8 cellular contexts compared by ENCODE assay signal in genomic region chr2:201780674-201781582, GRCh38. TPM values are rescaled to one million over a fixed set of nuclear protein-coding genes. Genes with fewer than 3 reads are reported as not detected.
DNase-seq lines count a peak whose midpoint lies in the region; ATAC-seq and TF ChIP-seq lines count a peak whose summit lies in the region.

Gene ALS2, minus strand, starts transcription at chr2:201780933. Its CDS starts 12,048 bp downstream, at chr2:201768885.

- peak within 1 kb of the TSS; percentile 62 to 100 (median 95) for H3K4me3 ChIP-seq in dorsolateral prefrontal cortex
- peak within 1 kb of the TSS; percentile 89 to 94 (median 90) for H3K4me3 ChIP-seq in liver (ENCODE audit: low read depth in 1 of 3, low read length in 3 of 3)

- TF ChIP-seq CTCF in C4-2B (conservative IDR thresholded peaks at IDR 0.05) (no peak), dorsolateral prefrontal cortex (IDR thresholded peaks at IDR 0.05 in 54 of 56, conservative IDR thresholded peaks at IDR 0.05 in 2 of 56; ENCODE audit: low read depth in 1 of 56, partially characterized antibody in 56 of 56) (peak in 18 of 56 donors; percentile 5 to 47 (median 20)), liver (IDR thresholded peaks at IDR 0.05; ENCODE audit: low read depth, low read length, missing input control) (no peak)

- WGBS in liver = under 1% methylated on average over 63 of the region's 63 CpGs

- H3K27ac ChIP-seq in C4-2B (peak within 1 kb of the TSS; percentile 79), dorsolateral prefrontal cortex (peak within 1 kb of the TSS; percentile 37 to 96 (median 84)), liver (ENCODE audit: low read depth in 1 of 2, low read length in 2 of 2) (peak within 1 kb of the TSS; percentile 55 to 68)

- DNase-seq in NCI-H774 (lab: John Stamatoyannopoulos, UW) = peak; percentile 96
- peak; percentile 97 for DNase-seq in activated CD4-positive, alpha-beta T cell treated with anti-CD3 and anti-CD28 coated beads, Interleukin-2, amount 50 U/mL, for 48 hours
- peak; percentile 88 to 98 (median 95) for DNase-seq in dorsolateral prefrontal cortex
- peak; percentile 93 for DNase-seq in stimulated activated CD4-positive, alpha-beta T cell treated with anti-CD3 and anti-CD28 coated beads, Interleukin-4, amount 100 ng/mL, for 24 hours

- peaks cover 2 to 44% (median 32%) of the 10 kb centered on the region in 4 donors for H3K4me1 ChIP-seq in liver (ENCODE audit: control insufficient read depth in 4 of 4, insufficient read depth in 4 of 4, low read length in 3 of 4)

- H3K9ac ChIP-seq in liver (ENCODE audit: low read depth in 1 of 2, low read length in 2 of 2) = peak within 1 kb of the TSS; percentile 30 to 81

- peak in 1 of 2 donors; percentile 11 for TF ChIP-seq RAD21 in liver (IDR thresholded peaks at IDR 0.05)

- intact Hi-C loops in dorsolateral prefrontal cortex (cut with DNase I) = loop anchor here in 1 of 2 donors (5.0 to 10.0 kb wide), 3 partner anchors 139 to 594 kb away; partner anchors contain the start of genes BMPR2, STRADB, TMEM237 and TRAK2

- peak; percentile 97 for ATAC-seq in GM19395 (IDR thresholded peaks at IDR 0.05; ENCODE audit: unreplicated experiment)
- peak; percentile 90 for ATAC-seq in HG03565 (IDR thresholded peaks at IDR 0.05; ENCODE audit: unreplicated experiment)

- H3K36me3 ChIP-seq in liver (ENCODE audit: control insufficient read depth in 4 of 4, insufficient read depth in 3 of 4, low read depth in 1 of 4, low read length in 3 of 4) = no peaks in the 10 kb centered on the region

- no peaks in the 10 kb centered on the region for H3K9me3 ChIP-seq in liver (ENCODE audit: control insufficient read depth in 4 of 4, low read length in 3 of 4)

- H3K27me3 ChIP-seq in dorsolateral prefrontal cortex (no peaks in the 10 kb centered on the region), liver (ENCODE audit: control insufficient read depth in 4 of 4, insufficient read depth in 4 of 4, low read length in 3 of 4) (no peaks in the 10 kb centered on the region)

TF ChIP-seq in liver, 16 proteins besides CTCF, POLR2A, EP300 and RAD21:
- TF ChIP-seq HNF4G (IDR thresholded peaks at IDR 0.05) = no peak
- TF ChIP-seq FOXA1 (IDR thresholded peaks at IDR 0.05) = no peak
- TF ChIP-seq FOXA2 (IDR thresholded peaks at IDR 0.05) = no peak
- TF ChIP-seq HNF4A (conservative IDR thresholded peaks at IDR 0.05) = peak; percentile 55 to 70
- peak; percentile 40 for TF ChIP-seq MAX (IDR thresholded peaks at IDR 0.05)
- TF ChIP-seq NR2F2 (IDR thresholded peaks at IDR 0.05) = peak; percentile 10
- TF ChIP-seq JUND (IDR thresholded peaks at IDR 0.05) = peak; percentile 55 to 75
- peak; percentile 69 to 76 for TF ChIP-seq RXRA (IDR thresholded peaks at IDR 0.05)
- TF ChIP-seq ZBTB33 (IDR thresholded peaks at IDR 0.05) = peak; percentile 91
- peak in 1 of 2 donors; percentile 66 for TF ChIP-seq GABPA (IDR thresholded peaks at IDR 0.05 in 1 of 2, conservative IDR thresholded peaks at IDR 0.05 in 1 of 2)
- TF ChIP-seq TAF1 (conservative IDR thresholded peaks at IDR 0.05) = no peak
- no peak for TF ChIP-seq EGR1 (IDR thresholded peaks at IDR 0.05; ENCODE audit: low read depth in 2 of 2)
- TF ChIP-seq ATF3 (IDR thresholded peaks at IDR 0.05) = peak; percentile 56
- TF ChIP-seq REST (IDR thresholded peaks at IDR 0.05) = peak; percentile 60
- TF ChIP-seq YY1 (IDR thresholded peaks at IDR 0.05) = peak; percentile 81
- peak; percentile 76 for TF ChIP-seq SP1 (IDR thresholded peaks at IDR 0.05)

RNA-seq across cellular contexts. Expression of gene ALS2, which starts in this region (rescaled TPM):
- 10 to 100 TPM; 34.9 to 82.1 (median 57.1) TPM for total RNA-seq in dorsolateral prefrontal cortex
- total RNA-seq in liver = 10 to 100 TPM; 20.8 to 35.3 TPM
- polyA plus RNA-seq in liver = 1 to 10 TPM; 8.2 to 9.1 TPM

Comparison
In these comparisons a context has a peak if more than half of its experiments do, and no peak if none do; other contexts are left out.
1. Peak in every context shown above with its lines: DNase-seq, ATAC-seq, H3K4me3 ChIP-seq and H3K27ac ChIP-seq.